ENCODE assay signal across 1 cellular context in the genomic region with DNA sequence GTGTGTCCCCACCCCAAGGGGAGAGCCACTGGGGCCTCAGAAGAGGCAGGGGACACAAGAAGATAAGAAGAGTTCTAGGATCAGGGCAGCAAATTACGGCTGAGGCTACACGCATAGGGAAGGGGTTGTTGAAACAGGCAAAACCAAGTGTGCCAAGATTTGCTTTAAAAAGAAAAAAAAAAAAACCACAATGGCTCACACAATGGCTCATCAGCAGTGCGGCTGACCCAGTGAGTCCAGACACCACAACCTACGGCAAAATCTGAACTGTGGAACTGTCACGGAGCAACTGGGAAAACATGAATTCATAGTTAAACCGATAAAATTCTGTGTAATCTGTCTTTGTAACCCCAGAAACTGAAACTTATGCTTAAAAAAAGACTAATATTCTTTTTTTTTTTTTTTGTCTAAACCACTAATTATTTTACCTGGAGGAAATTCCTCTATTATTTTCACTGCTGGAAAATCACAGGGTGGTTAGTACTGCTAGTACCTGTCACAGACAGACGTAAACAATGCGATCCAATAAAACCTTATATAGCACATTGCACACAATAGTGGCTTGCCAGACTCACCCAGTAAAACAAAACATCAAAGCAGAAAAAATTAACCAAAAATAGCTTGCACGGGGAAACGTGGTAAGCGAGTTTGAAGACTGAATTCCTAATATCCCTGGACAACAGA.
TF ChIP-seq lines count a peak whose summit lies in the region.

No MANE protein-coding gene starts in this region.

TF ChIP-seq in SK-N-SH treated with all-trans-retinoic acid at 6 μM for 48 hours, 23 proteins besides CTCF, POLR2A, EP300 and RAD21 (continued from another document):
- TF ChIP-seq, protein P1, sequence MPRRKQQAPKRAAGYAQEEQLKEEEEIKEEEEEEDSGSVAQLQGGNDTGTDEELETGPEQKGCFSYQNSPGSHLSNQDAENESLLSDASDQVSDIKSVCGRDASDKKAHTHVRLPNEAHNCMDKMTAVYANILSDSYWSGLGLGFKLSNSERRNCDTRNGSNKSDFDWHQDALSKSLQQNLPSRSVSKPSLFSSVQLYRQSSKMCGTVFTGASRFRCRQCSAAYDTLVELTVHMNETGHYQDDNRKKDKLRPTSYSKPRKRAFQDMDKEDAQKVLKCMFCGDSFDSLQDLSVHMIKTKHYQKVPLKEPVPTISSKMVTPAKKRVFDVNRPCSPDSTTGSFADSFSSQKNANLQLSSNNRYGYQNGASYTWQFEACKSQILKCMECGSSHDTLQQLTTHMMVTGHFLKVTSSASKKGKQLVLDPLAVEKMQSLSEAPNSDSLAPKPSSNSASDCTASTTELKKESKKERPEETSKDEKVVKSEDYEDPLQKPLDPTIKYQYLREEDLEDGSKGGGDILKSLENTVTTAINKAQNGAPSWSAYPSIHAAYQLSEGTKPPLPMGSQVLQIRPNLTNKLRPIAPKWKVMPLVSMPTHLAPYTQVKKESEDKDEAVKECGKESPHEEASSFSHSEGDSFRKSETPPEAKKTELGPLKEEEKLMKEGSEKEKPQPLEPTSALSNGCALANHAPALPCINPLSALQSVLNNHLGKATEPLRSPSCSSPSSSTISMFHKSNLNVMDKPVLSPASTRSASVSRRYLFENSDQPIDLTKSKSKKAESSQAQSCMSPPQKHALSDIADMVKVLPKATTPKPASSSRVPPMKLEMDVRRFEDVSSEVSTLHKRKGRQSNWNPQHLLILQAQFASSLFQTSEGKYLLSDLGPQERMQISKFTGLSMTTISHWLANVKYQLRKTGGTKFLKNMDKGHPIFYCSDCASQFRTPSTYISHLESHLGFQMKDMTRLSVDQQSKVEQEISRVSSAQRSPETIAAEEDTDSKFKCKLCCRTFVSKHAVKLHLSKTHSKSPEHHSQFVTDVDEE (CRISPR knock-in tag; IDR thresholded peaks at IDR 0.05), result no peak
- no peak for TF ChIP-seq BACH2 (CRISPR knock-in tag; IDR thresholded peaks at IDR 0.05; ENCODE audit: borderline replicate concordance)
- TF ChIP-seq, protein P2, sequence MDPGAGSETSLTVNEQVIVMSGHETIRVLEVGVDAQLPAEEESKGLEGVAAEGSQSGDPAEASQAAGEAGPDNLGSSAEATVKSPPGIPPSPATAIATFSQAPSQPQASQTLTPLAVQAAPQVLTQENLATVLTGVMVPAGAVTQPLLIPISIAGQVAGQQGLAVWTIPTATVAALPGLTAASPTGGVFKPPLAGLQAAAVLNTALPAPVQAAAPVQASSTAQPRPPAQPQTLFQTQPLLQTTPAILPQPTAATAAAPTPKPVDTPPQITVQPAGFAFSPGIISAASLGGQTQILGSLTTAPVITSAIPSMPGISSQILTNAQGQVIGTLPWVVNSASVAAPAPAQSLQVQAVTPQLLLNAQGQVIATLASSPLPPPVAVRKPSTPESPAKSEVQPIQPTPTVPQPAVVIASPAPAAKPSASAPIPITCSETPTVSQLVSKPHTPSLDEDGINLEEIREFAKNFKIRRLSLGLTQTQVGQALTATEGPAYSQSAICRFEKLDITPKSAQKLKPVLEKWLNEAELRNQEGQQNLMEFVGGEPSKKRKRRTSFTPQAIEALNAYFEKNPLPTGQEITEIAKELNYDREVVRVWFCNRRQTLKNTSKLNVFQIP (CRISPR knock-in tag; IDR thresholded peaks at IDR 0.05; ENCODE audit: borderline replicate concordance, low read depth), result no peak
